In genomic region chr14:20557212-20557542, GRCh38 we compare ENCODE assay signal across 28 cellular contexts. TPM values are rescaled to one million over a fixed set of nuclear protein-coding genes. Genes with fewer than 3 reads are reported as not detected.
"Had no signal": no experiment of that assay in that cellular context is flagged by ENCODE, and none has a peak within 500 bp of the region (broad histone marks: within the 10 kb centered on the region; RNA-seq: fewer than 3 reads in every experiment).

No MANE protein-coding gene starts in this region.

- H3K4me3 ChIP-seq: Peyer's patch, SJCRH30 had no signal

- H3K36me3 ChIP-seq: brain microvascular endothelial cell, Peyer's patch, SJCRH30 had no signal

- H3K9me3 ChIP-seq: Peyer's patch, SJCRH30, SK-N-SH had no signal

- H3K9ac ChIP-seq: SK-N-SH had no signal

- H3K27me3 ChIP-seq: brain microvascular endothelial cell, Peyer's patch, SJCRH30 had no signal

- H3K4me1 Mint-ChIP-seq: activated CD4-positive, alpha-beta T cell treated with anti-CD3 and anti-CD28 coated beads for 36 hours had no signal

- H3K4me3 Mint-ChIP-seq: activated CD4-positive, alpha-beta T cell treated with anti-CD3 and anti-CD28 coated beads for 36 hours; activated CD8-positive, alpha-beta T cell treated with anti-CD3 and anti-CD28 coated beads, Interleukin-2, amount 10 ng/mL, durations not matched to agents 7 days and 5 days had no signal

- H3K4me1 ChIP-seq: Peyer's patch, SJCRH30 had no signal

- H3K27ac ChIP-seq: brain microvascular endothelial cell, Peyer's patch, RWPE1, SJCRH30, VCaP had no signal

- H3K27me3 Mint-ChIP-seq: activated CD4-positive, alpha-beta T cell treated with anti-CD3 and anti-CD28 coated beads for 36 hours had no signal

- DNase-seq: activated CD4-positive, alpha-beta T cell treated with anti-CD3 and anti-CD28 coated beads for 36 hours; activated CD4-positive, alpha-beta T cell treated with anti-CD3 and anti-CD28 coated beads, Interleukin-2, amount 50 U/mL, for 4 hours; activated CD8-positive, alpha-beta memory T cell treated with anti-CD3 and anti-CD28 coated beads, Interleukin-2, amount 50 U/mL, for 48 hours; activated CD8-positive, alpha-beta T cell treated with anti-CD3 and anti-CD28 coated beads, Interleukin-2, amount 10 ng/mL, durations not matched to agents 7 days and 5 days; activated naive CD4-positive, alpha-beta T cell treated with anti-CD3 and anti-CD28 coated beads, Interleukin-2, amount 50 U/mL, for 16 hours; activated T-cell treated with anti-CD3 and anti-CD28 coated beads, Interleukin-2, amount 50 U/mL, for 1 hour; amniotic stem cell; brain microvascular endothelial cell; cerebellar nuclear complex; Karpas-422; MM.1S; NCI-H1105; NCI-H1436; NCI-H1694 treated with DMSO at 0.1 percent for 48 hours; NCI-H2029 treated with DMSO at 0.1 percent for 48 hours; NCI-H345; NCI-H510A; NCI-H526 treated with DMSO at 0.1 percent for 48 hours; NK-92 treated with Interleukin-12 subunit alpha and Interleukin-12 subunit beta, amount 100 ng/mL, for 24 hours; Peyer's patch; Right ventricle myocardium superior; SJCRH30; SK-N-SH; T-helper 1 cell had no signal

- H3K27ac Mint-ChIP-seq: activated CD4-positive, alpha-beta T cell treated with anti-CD3 and anti-CD28 coated beads for 36 hours; activated CD8-positive, alpha-beta T cell treated with anti-CD3 and anti-CD28 coated beads, Interleukin-2, amount 10 ng/mL, durations not matched to agents 7 days and 5 days had no signal

- ATAC-seq: activated CD4-positive, alpha-beta T cell treated with anti-CD3 and anti-CD28 coated beads for 36 hours; activated CD8-positive, alpha-beta T cell treated with anti-CD3 and anti-CD28 coated beads, Interleukin-2, amount 10 ng/mL, durations not matched to agents 7 days and 5 days had no signal

RNA-seq across cellular contexts. Expression of gene RNASE9, which starts 3.7 kb away (rescaled TPM):
- total RNA-seq: activated CD4-positive, alpha-beta T cell treated with anti-CD3 and anti-CD28 coated beads for 36 hours; activated CD8-positive, alpha-beta T cell treated with anti-CD3 and anti-CD28 coated beads, Interleukin-2, amount 10 ng/mL, durations not matched to agents 7 days and 5 days; cardiac septum; Peyer's patch; Right ventricle myocardium superior; SJCRH30; T-helper 2 cell treated with Interferon-gamma antibody and Interleukin-4, amounts not matched to agents 100 ng/mL and 5 ng/mL, for 36 hours had no signal

RNA-seq across cellular contexts. Expression of gene RNASE11, which starts 30.6 kb away (rescaled TPM):
- total RNA-seq: activated CD4-positive, alpha-beta T cell treated with anti-CD3 and anti-CD28 coated beads for 36 hours; activated CD8-positive, alpha-beta T cell treated with anti-CD3 and anti-CD28 coated beads, Interleukin-2, amount 10 ng/mL, durations not matched to agents 7 days and 5 days; cardiac septum; Peyer's patch; Right ventricle myocardium superior; SJCRH30; T-helper 2 cell treated with Interferon-gamma antibody and Interleukin-4, amounts not matched to agents 100 ng/mL and 5 ng/mL, for 36 hours had no signal

RNA-seq across cellular contexts. Expression of gene RNASE12, which starts 34.0 kb away (rescaled TPM):
- total RNA-seq: activated CD4-positive, alpha-beta T cell treated with anti-CD3 and anti-CD28 coated beads for 36 hours; activated CD8-positive, alpha-beta T cell treated with anti-CD3 and anti-CD28 coated beads, Interleukin-2, amount 10 ng/mL, durations not matched to agents 7 days and 5 days; cardiac septum; Peyer's patch; Right ventricle myocardium superior; SJCRH30; T-helper 2 cell treated with Interferon-gamma antibody and Interleukin-4, amounts not matched to agents 100 ng/mL and 5 ng/mL, for 36 hours had no signal

RNA-seq across cellular contexts. Expression of gene RNASE10, which starts 51.8 kb away (rescaled TPM):
- total RNA-seq: Peyer's patch, SJCRH30 had no signal
